In genomic region chr19:18436651-18437478, GRCh38 we compare ENCODE assay signal across 7 cellular contexts. TPM values are rescaled to one million over a fixed set of nuclear protein-coding genes. Genes with fewer than 3 reads are reported as not detected.
A peak's percentile ranks its signal among the peaks of the same experiment; 100 is the strongest.
DNase-seq lines count a peak whose midpoint lies in the region; ATAC-seq and TF ChIP-seq lines count a peak whose summit lies in the region.

No MANE protein-coding gene starts in this region.

- peak overlapping the region; percentile 71 to 88 for H3K27ac ChIP-seq in testis

- H3K36me3 ChIP-seq in testis (ENCODE audit: low read depth, missing control alignments): no peaks in the 10 kb centered on the region

- ATAC-seq in GM18498 (IDR thresholded peaks at IDR 0.05; ENCODE audit: unreplicated experiment) (peak; percentile 44), HG03196 (IDR thresholded peaks at IDR 0.05; ENCODE audit: unreplicated experiment) (peak; percentile 44), esophagus mucosa (peak; percentile 4), natural killer cell (peak; percentile 61 to 73 (median 61))

- H3K9me3 Mint-ChIP-seq in natural killer cell: no peaks in the 10 kb centered on the region

- peak overlapping the region; percentile 74 to 91 for H3K4me3 ChIP-seq in testis

- DNase-seq in NOMO-1 treated with DMSO at 0.1 percent for 48 hours (lab: John Stamatoyannopoulos, UW; ENCODE audit: unreplicated experiment): peak; percentile 54
- peak; percentile 88 for DNase-seq in activated CD8-positive, alpha-beta memory T cell treated with anti-CD3 and anti-CD28 coated beads, Interleukin-2, amount 50 U/mL, for 48 hours
- peak; percentile 69 for DNase-seq in natural killer cell
- DNase-seq in testis: peak; percentile 92

- no peaks in the 10 kb centered on the region for H3K27me3 Mint-ChIP-seq in natural killer cell (ENCODE audit: low read depth in 2 of 2)

- H3K36me3 Mint-ChIP-seq in natural killer cell: no peaks in the 10 kb centered on the region

- peak overlapping the region in 1 of 2 donors; percentile 67 for H3K27ac Mint-ChIP-seq in natural killer cell

- H3K4me1 ChIP-seq in testis: peaks cover 55% of the 10 kb centered on the region

- TF ChIP-seq CTCF in natural killer cell (IDR thresholded peaks at IDR 0.05): no peak
- no peak for TF ChIP-seq CTCF in testis (IDR thresholded peaks at IDR 0.05)

- H3K4me1 Mint-ChIP-seq in natural killer cell: peaks cover 6 to 51% of the 10 kb centered on the region in 2 donors

- TF ChIP-seq POLR2A in testis (IDR thresholded peaks at IDR 0.05): no peak

- H3K27me3 ChIP-seq in testis: no peaks in the 10 kb centered on the region

- H3K4me3 Mint-ChIP-seq in natural killer cell: peak overlapping the region; percentile 79

- 21 to 62% methylated on average over 22 to 56 of the region's 67 CpGs for WGBS in testis, 2 donors

- intact Hi-C loops in natural killer cell (cut with micrococcal nuclease) (no loop called here), testis (cut with DNase I; ENCODE audit: low total_unique reads) (no loop called here)

- H3K9me3 ChIP-seq in testis: no peaks in the 10 kb centered on the region

RNA-seq across cellular contexts. Expression of gene ISYNA1, which starts 1.1 kb away (rescaled TPM):
- total RNA-seq in esophagus mucosa (8.5 TPM), natural killer cell (10 to 100 TPM; 39.7 to 53.6 (median 40.1) TPM), testis (1,000 to 10,000 TPM in 1 of 2 donors, 100 to 1,000 TPM in 1; 1,000 to 1,122 TPM)
- 493 TPM for polyA plus RNA-seq in testis (ENCODE audit: insufficient read depth, low read depth, low replicate concordance)

RNA-seq across cellular contexts. Expression of gene SSBP4, which starts 17.7 kb away (rescaled TPM):
- total RNA-seq in esophagus mucosa (15.7 TPM), natural killer cell (100 to 1,000 TPM; 137 to 169 (median 158) TPM), testis (100 to 1,000 TPM in 1 of 2 donors, 10 to 100 TPM in 1; 90.3 to 118 TPM)
- polyA plus RNA-seq in testis (ENCODE audit: insufficient read depth, low read depth, low replicate concordance): 80.5 TPM

RNA-seq across cellular contexts. Expression of gene LRRC25, which starts 39.4 kb away (rescaled TPM):
- total RNA-seq in esophagus mucosa (0.48 TPM), natural killer cell (10 to 100 TPM in 2 of 3 donors, 1 to 10 TPM in 1; 3.9 to 28.2 (median 12.0) TPM), testis (1 to 10 TPM; 1.6 to 4.0 TPM)
- 3.4 TPM for polyA plus RNA-seq in testis (ENCODE audit: insufficient read depth, low read depth, low replicate concordance)

RNA-seq across cellular contexts. Expression of gene GDF15, which starts 50.9 kb away (rescaled TPM):
- total RNA-seq in esophagus mucosa (3.9 TPM), natural killer cell (1 to 10 TPM in 1 of 3 donors, under 1 TPM in 1, not detected in 1; 0.85 to 1.5 TPM), testis (1 to 10 TPM in 1 of 2 donors, under 1 TPM in 1; 0.93 to 2.5 TPM)
- polyA plus RNA-seq in testis (ENCODE audit: insufficient read depth, low read depth, low replicate concordance): 1.0 TPM

Comparison
In these comparisons a context has a peak if more than half of its experiments do, and no peak if none do; other contexts are left out.
1. Peak in every context shown above with its lines: DNase-seq, ATAC-seq, H3K4me3 ChIP-seq and H3K27ac ChIP-seq.
2. ATAC-seq: peak in every context shown above with its lines; median percentile 61 in natural killer cell; 44 in GM18498; 44 in HG03196; 4 in esophagus mucosa.
3. RNA of gene ISYNA1, which starts 1.1 kb away (total RNA-seq): 1,000 to 1,122 TPM in testis; 39.7 to 53.6 TPM in natural killer cell and 8.5 TPM in esophagus mucosa (single experiment); every median in the first group is over 10 times any median in the second.